In the genomic region with DNA sequence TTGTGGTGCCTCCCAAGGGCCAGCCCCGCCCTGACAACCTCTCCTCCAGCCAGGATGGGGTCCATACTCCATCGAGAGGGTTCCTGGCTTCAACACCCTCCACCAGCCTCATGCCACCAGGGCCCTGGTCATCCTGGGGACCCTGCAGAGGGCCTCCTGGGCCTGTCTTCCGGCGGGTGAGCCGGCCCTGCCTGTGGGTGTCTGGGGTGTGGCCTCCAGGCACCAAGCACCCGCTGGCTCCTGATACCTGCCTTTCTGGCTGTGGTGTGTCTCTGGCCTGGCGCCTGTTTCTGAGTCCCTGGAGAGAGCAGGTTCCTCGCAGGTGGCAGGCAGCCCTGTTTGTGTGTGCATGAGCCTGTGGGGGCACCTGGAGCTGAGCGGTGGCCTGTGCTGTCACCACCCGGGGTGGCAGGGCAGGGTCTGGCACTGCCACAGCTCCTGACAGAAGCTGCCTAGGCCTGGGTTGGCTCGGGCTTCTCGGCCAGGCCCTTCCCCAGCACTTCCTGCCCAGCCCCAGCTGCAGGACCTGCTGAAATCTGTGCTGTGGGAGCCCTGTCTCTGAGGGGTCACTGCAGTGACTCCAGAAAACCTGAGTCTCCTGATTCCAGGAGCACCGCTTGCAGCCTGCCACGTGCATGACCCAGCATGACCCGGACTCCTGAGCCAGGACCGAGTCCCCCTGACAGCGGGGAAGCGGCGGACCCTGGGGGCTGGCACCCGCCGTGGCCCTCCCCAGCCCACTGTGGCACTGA, we compare ENCODE assay signal across 6 cellular contexts. TPM values are rescaled to one million over a fixed set of nuclear protein-coding genes. Genes with fewer than 3 reads are reported as not detected.
DNase-seq lines count a peak whose midpoint lies in the region; TF ChIP-seq lines count a peak whose summit lies in the region.

No MANE protein-coding gene starts in this region.

- peak overlapping the region; percentile 8 for H3K4me3 ChIP-seq in colonic mucosa
- no peak overlapping the region for H3K4me3 ChIP-seq in thymus (ENCODE audit: low read length)

- H3K36me3 ChIP-seq in colonic mucosa (no peaks in the 10 kb centered on the region), thymus (ENCODE audit: control insufficient read depth, insufficient read depth) (no peaks in the 10 kb centered on the region)

- peak overlapping the region; percentile 50 for H3K27ac ChIP-seq in colonic mucosa
- peak overlapping the region; percentile 39 for H3K27ac ChIP-seq in thymus (ENCODE audit: low read depth)

- peaks cover 37% of the 10 kb centered on the region for H3K4me1 ChIP-seq in colonic mucosa
- H3K4me1 ChIP-seq in thymus (ENCODE audit: control insufficient read depth, insufficient read depth, low read length) = peaks cover 26% of the 10 kb centered on the region

- H3K9me3 ChIP-seq in colonic mucosa = no peaks in the 10 kb centered on the region
- H3K9me3 ChIP-seq in thymus (ENCODE audit: control insufficient read depth) = no peaks in the 10 kb centered on the region

- peak overlapping the region; percentile 58 to 61 for H3K9ac ChIP-seq in colonic mucosa (ENCODE audit: low read depth in 2 of 2, low read length in 2 of 2)

- 25% methylated on average over 21 of the region's 21 CpGs for WGBS in thymus

- intact Hi-C loops in colonic mucosa (cut with DNase I) = no loop called here

- DNase-seq in activated CD8-positive, alpha-beta memory T cell treated with anti-CD3 and anti-CD28 coated beads, Interleukin-2, amount 50 U/mL, for 48 hours = peak; percentile 79
- no peak for DNase-seq in activated CD8-positive, alpha-beta memory T cell treated with anti-CD3 and anti-CD28 coated beads for 24 hours
- peak; percentile 73 for DNase-seq in colonic mucosa
- no peak for DNase-seq in HK-2 (ENCODE audit: unreplicated experiment)
- DNase-seq in NCI-H187 treated with DMSO at 0.1 percent for 48 hours (lab: John Stamatoyannopoulos, UW) = no peak

- TF ChIP-seq CTCF in colonic mucosa (IDR thresholded peaks at IDR 0.05) = no peak

- H3K27me3 ChIP-seq in colonic mucosa = no peaks in the 10 kb centered on the region
- H3K27me3 ChIP-seq in thymus (ENCODE audit: control insufficient read depth, insufficient read depth) = no peaks in the 10 kb centered on the region

RNA-seq across cellular contexts. Expression of a gene that starts 18.4 kb away (rescaled TPM):
- 1 to 10 TPM; 3.7 to 5.7 TPM for total RNA-seq in colonic mucosa
- 19.2 TPM for polyA plus RNA-seq in thymus

RNA-seq across cellular contexts. Expression of a gene that starts 20.6 kb away (rescaled TPM):
- total RNA-seq in colonic mucosa = under 1 TPM; 0.15 to 0.24 TPM
- 1.5 TPM for polyA plus RNA-seq in thymus

RNA-seq across cellular contexts. Expression of a gene that starts 28.2 kb away (rescaled TPM):
- total RNA-seq in colonic mucosa = not detected
- 0.02 TPM for polyA plus RNA-seq in thymus

RNA-seq across cellular contexts. Expression of a gene that starts 50.4 kb away (rescaled TPM):
- 10 to 100 TPM; 64.7 to 67.5 TPM for total RNA-seq in colonic mucosa
- 164 TPM for polyA plus RNA-seq in thymus

RNA-seq across cellular contexts. Expression of a gene that starts 50.5 kb away (rescaled TPM):
- 10 to 100 TPM; 53.9 to 78.2 TPM for total RNA-seq in colonic mucosa
- polyA plus RNA-seq in thymus = 39.1 TPM

Comparison
In these comparisons a context has a peak if more than half of its experiments do, and no peak if none do; other contexts are left out.
1. DNase-seq: peak in activated CD8-positive, alpha-beta memory T cell treated with anti-CD3 and anti-CD28 coated beads, Interleukin-2, amount 50 U/mL, for 48 hours (single experiment) and colonic mucosa (single experiment); none in activated CD8-positive, alpha-beta memory T cell treated with anti-CD3 and anti-CD28 coated beads for 24 hours (single experiment), HK-2 (single experiment) and NCI-H187 treated with DMSO at 0.1 percent for 48 hours (single experiment).